In the genomic region with DNA sequence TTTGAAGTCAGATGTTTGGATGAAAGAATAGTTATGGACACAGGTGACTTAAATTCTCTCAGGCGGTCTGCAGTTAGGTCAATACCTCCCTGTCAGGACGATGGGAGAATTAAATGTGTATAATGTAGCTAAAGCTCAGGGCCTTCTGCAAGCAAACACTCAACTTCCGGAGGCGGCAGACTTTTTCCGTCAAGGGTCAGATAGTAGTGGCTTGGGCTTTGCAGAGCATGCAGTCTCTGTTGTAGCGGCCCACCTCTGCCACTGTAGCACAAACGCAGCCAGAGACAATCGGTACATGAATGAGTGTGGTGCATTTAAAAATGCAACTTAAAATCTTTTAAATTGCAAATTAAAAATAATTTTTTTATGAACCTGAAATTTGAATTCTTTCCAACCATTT, we compare ENCODE assay signal across 11 cellular contexts. TPM values are rescaled to one million over a fixed set of nuclear protein-coding genes. Genes with fewer than 3 reads are reported as not detected.
DNase-seq lines count a peak whose midpoint lies in the region; ATAC-seq and TF ChIP-seq lines count a peak whose summit lies in the region.
"Had no signal": no experiment of that assay in that cellular context is flagged by ENCODE, and none has a peak within 500 bp of the region (broad histone marks: within the 10 kb centered on the region; RNA-seq: fewer than 3 reads in every experiment).

No MANE protein-coding gene starts in this region.

- DNase-seq in activated CD4-positive, alpha-beta T cell treated with anti-CD3 and anti-CD28 coated beads for 48 hours: peak; percentile 17
- no peak for DNase-seq in activated CD4-positive, alpha-beta T cell treated with anti-CD3 and anti-CD28 coated beads, Interleukin-2, amount 50 U/mL, for 4 hours
- DNase-seq in CD8-positive, alpha-beta memory T cell: no peak
- peak; percentile 20 for DNase-seq in activated CD4-positive, alpha-beta T cell treated with anti-CD3 and anti-CD28 coated beads, Interleukin-2, amount 10 ng/mL, durations not matched to agents 7 days and 5 days
- DNase-seq in lung microvascular endothelial cell (ENCODE audit: low read depth in 2 of 2) (peak; percentile 45 to 66), PC-3 (no peak), mesendoderm (no peak)
- DNase-seq: caudate nucleus had no signal

- ATAC-seq in PC-3 (no peak), GM18511 (IDR thresholded peaks at IDR 0.05; ENCODE audit: unreplicated experiment) (no peak)

- no peak overlapping the region for H4K5ac ChIP-seq in mesendoderm (ENCODE audit: low read length)

- no peak overlapping the region for H4K8ac ChIP-seq in mesendoderm (ENCODE audit: low read depth, low read length)

- no peak overlapping the region for H3K4me2 ChIP-seq in PC-3 (ENCODE audit: low read length)
- no peak overlapping the region for H3K4me2 ChIP-seq in mesendoderm (ENCODE audit: low read length)

- no peak overlapping the region for H3K4ac ChIP-seq in mesendoderm (ENCODE audit: low read depth, low read length)

- H3K9me3 ChIP-seq in CD8-positive, alpha-beta memory T cell (ENCODE audit: low read length): no peaks in the 10 kb centered on the region
- H3K9me3 ChIP-seq in PC-3 (ENCODE audit: low read length): no peaks in the 10 kb centered on the region

- H3K36me3 ChIP-seq in CD8-positive, alpha-beta memory T cell (ENCODE audit: insufficient read depth, low read length): no peaks in the 10 kb centered on the region
- H3K36me3 ChIP-seq in PC-3 (ENCODE audit: low read depth, low read length) (no peaks in the 10 kb centered on the region), mesendoderm (ENCODE audit: control insufficient read depth, insufficient read depth, low read length) (no peaks in the 10 kb centered on the region)

- no peak for TF ChIP-seq CTCF in PC-3 (conservative IDR thresholded peaks at IDR 0.05; ENCODE audit: low read depth, low read length)

- no peaks in the 10 kb centered on the region for H3K36me3 Mint-ChIP-seq in CD8-positive, alpha-beta memory T cell
- peaks cover 2% of the 10 kb centered on the region for H3K36me3 Mint-ChIP-seq in activated CD4-positive, alpha-beta T cell treated with anti-CD3 and anti-CD28 coated beads, Interleukin-2, amount 10 ng/mL, durations not matched to agents 7 days and 5 days (ENCODE audit: low read depth)

- H2BK120ac ChIP-seq in mesendoderm (ENCODE audit: low read depth, low read length): no peak overlapping the region

- peak overlapping the region in 7 of 8 donors; percentile 18 to 89 (median 70) for H3K27ac Mint-ChIP-seq in CD8-positive, alpha-beta memory T cell
- H3K27ac Mint-ChIP-seq in activated CD4-positive, alpha-beta T cell treated with anti-CD3 and anti-CD28 coated beads, Interleukin-2, amount 10 ng/mL, durations not matched to agents 7 days and 5 days: peak overlapping the region; percentile 81

- H3K4me1 ChIP-seq in CD8-positive, alpha-beta memory T cell (ENCODE audit: insufficient read depth, low read length): peaks cover 14% of the 10 kb centered on the region
- H3K4me1 ChIP-seq in PC-3 (ENCODE audit: insufficient read depth, low read length) (no peaks in the 10 kb centered on the region), mesendoderm (ENCODE audit: control insufficient read depth, low read depth, low read length) (no peaks in the 10 kb centered on the region)

- no CpG with 5 or more reads among the region's 8 CpGs for WGBS in mesendoderm (ENCODE audit: extremely low coverage, insufficient coverage, low lambda C conversion rate)

- no peaks in the 10 kb centered on the region for H3K9me3 Mint-ChIP-seq in CD8-positive, alpha-beta memory T cell
- H3K9me3 Mint-ChIP-seq in activated CD4-positive, alpha-beta T cell treated with anti-CD3 and anti-CD28 coated beads, Interleukin-2, amount 10 ng/mL, durations not matched to agents 7 days and 5 days: no peaks in the 10 kb centered on the region

- POLR2A ChIA-PET in CD8-positive, alpha-beta memory T cell (lab: Charles Lee): no interaction called here
- POLR2A ChIA-PET in activated CD4-positive, alpha-beta T cell treated with anti-CD3 and anti-CD28 coated beads, Interleukin-2, amount 10 ng/mL, durations not matched to agents 7 days and 5 days (lab: Charles Lee): no interaction called here
- POLR2A ChIA-PET in PC-3 (lab: Charles Lee; ENCODE audit: unreplicated experiment): no interaction called here

- no peak overlapping the region for H3K4me3 ChIP-seq in CD8-positive, alpha-beta memory T cell (ENCODE audit: low read length)
- H3K4me3 ChIP-seq in PC-3 (ENCODE audit: low read length) (no peak overlapping the region), mesendoderm (ENCODE audit: low read length) (no peak overlapping the region)
- H3K4me3 ChIP-seq: SK-N-MC had no signal

- H3K9ac ChIP-seq in PC-3 (ENCODE audit: low read length) (no peak overlapping the region), mesendoderm (ENCODE audit: low read length) (no peak overlapping the region)

- H3K79me1 ChIP-seq in mesendoderm (ENCODE audit: low read length): no peaks in the 10 kb centered on the region

- H2BK5ac ChIP-seq in mesendoderm (ENCODE audit: low read length): no peak overlapping the region

- H3K4me3 Mint-ChIP-seq in CD8-positive, alpha-beta memory T cell: peak overlapping the region in 3 of 7 donors; percentile 20 to 33 (median 28)
- no peak overlapping the region for H3K4me3 Mint-ChIP-seq in activated CD4-positive, alpha-beta T cell treated with anti-CD3 and anti-CD28 coated beads, Interleukin-2, amount 10 ng/mL, durations not matched to agents 7 days and 5 days

- H3K79me2 ChIP-seq in PC-3 (ENCODE audit: low read length) (no peaks in the 10 kb centered on the region), mesendoderm (ENCODE audit: control insufficient read depth, insufficient read depth, low read length) (no peaks in the 10 kb centered on the region)

- CTCF ChIA-PET in CD8-positive, alpha-beta memory T cell (lab: Charles Lee): interaction anchor here (1.3 to 2.0 kb wide), 2 partner anchors 10 to 108 kb away, joined by 4 to 6 read pairs; no protein-coding TSS in a partner anchor
- CTCF ChIA-PET in activated CD4-positive, alpha-beta T cell treated with anti-CD3 and anti-CD28 coated beads, Interleukin-2, amount 10 ng/mL, durations not matched to agents 7 days and 5 days (lab: Charles Lee): interaction anchor here (0.9 to 1.2 kb wide), 2 partner anchors 8 to 51 kb away, joined by 3 read pairs; no protein-coding TSS in a partner anchor
- CTCF ChIA-PET in PC-3 (lab: Charles Lee): no interaction called here

- no peak overlapping the region for H3K56ac ChIP-seq in mesendoderm (ENCODE audit: low read length)

- no peak overlapping the region for H3K18ac ChIP-seq in mesendoderm (ENCODE audit: low read length)

- H3F3A ChIP-seq in PC-3 (ENCODE audit: low read length, unreplicated experiment): no peaks in the 10 kb centered on the region

- intact Hi-C loops in PC-3 (cut with micrococcal nuclease): no loop called here

- H3K27ac ChIP-seq in CD8-positive, alpha-beta memory T cell (ENCODE audit: low read depth, low read length): no peak overlapping the region
- no peak overlapping the region for H3K27ac ChIP-seq in PC-3 (ENCODE audit: low read length)
- H3K27ac ChIP-seq in mesendoderm (ENCODE audit: low read depth, low read length): no peak overlapping the region
- H3K27ac ChIP-seq: epithelial cell of prostate, SK-N-MC had no signal

- BruUV-seq in PC-3 (replicated peaks; lab: Mats Ljungman, UMichigan): no TSS peak

- H3K27me3 Mint-ChIP-seq in CD8-positive, alpha-beta memory T cell: no peaks in the 10 kb centered on the region
- no peaks in the 10 kb centered on the region for H3K27me3 Mint-ChIP-seq in activated CD4-positive, alpha-beta T cell treated with anti-CD3 and anti-CD28 coated beads, Interleukin-2, amount 10 ng/mL, durations not matched to agents 7 days and 5 days

- no peaks in the 10 kb centered on the region for H3K9me2 ChIP-seq in PC-3 (replicated peaks; ENCODE audit: low read length)

- H3K23ac ChIP-seq in mesendoderm (ENCODE audit: low read length): no peak overlapping the region

- H2BK15ac ChIP-seq in mesendoderm (replicated peaks; ENCODE audit: low read depth): no peak overlapping the region

- no peaks in the 10 kb centered on the region for H3K27me3 ChIP-seq in CD8-positive, alpha-beta memory T cell (ENCODE audit: insufficient read depth, low read length, poor library complexity, severe bottlenecking)
- H3K27me3 ChIP-seq in PC-3 (ENCODE audit: low read length): no peaks in the 10 kb centered on the region
- no peaks in the 10 kb centered on the region for H3K27me3 ChIP-seq in mesendoderm (ENCODE audit: insufficient read depth, low read length, poor library complexity)

- no peak overlapping the region for H2AFZ ChIP-seq in PC-3 (ENCODE audit: low read length)

- no peaks in the 10 kb centered on the region for H4K20me1 ChIP-seq in PC-3 (ENCODE audit: low read length)

- H3K4me1 Mint-ChIP-seq in CD8-positive, alpha-beta memory T cell: peaks cover 15 to 34% (median 18%) of the 10 kb centered on the region in 3 donors
- H3K4me1 Mint-ChIP-seq in activated CD4-positive, alpha-beta T cell treated with anti-CD3 and anti-CD28 coated beads, Interleukin-2, amount 10 ng/mL, durations not matched to agents 7 days and 5 days: peaks cover 35% of the 10 kb centered on the region

- H2AK5ac ChIP-seq in mesendoderm (ENCODE audit: low read length): no peak overlapping the region

RNA-seq across cellular contexts. Expression of a gene that starts 47.4 kb away (rescaled TPM):
- 1 to 10 TPM; 3.3 to 4.1 TPM for total RNA-seq in CD8-positive, alpha-beta memory T cell
- 3.3 TPM for polyA plus RNA-seq in CD8-positive, alpha-beta memory T cell
- total RNA-seq in activated CD4-positive, alpha-beta T cell treated with anti-CD3 and anti-CD28 coated beads, Interleukin-2, amount 10 ng/mL, durations not matched to agents 7 days and 5 days: 1 to 10 TPM; 5.9 to 6.5 TPM
- total RNA-seq in lung microvascular endothelial cell: 1.6 and 2.2 TPM in 2 replicates
- 1.4 and 5.2 TPM in 2 replicates for total RNA-seq in PC-3 (2014; rRNA removed)
- polyA plus RNA-seq in mesendoderm (2013, experiment 1 of 2): 7.4 TPM
- polyA plus RNA-seq in mesendoderm (2013, experiment 2 of 2): 9.2 TPM

Comparison
In these comparisons a context has a peak if more than half of its experiments do, and no peak if none do; other contexts are left out.
1. DNase-seq: peak in activated CD4-positive, alpha-beta T cell treated with anti-CD3 and anti-CD28 coated beads for 48 hours (single experiment), activated CD4-positive, alpha-beta T cell treated with anti-CD3 and anti-CD28 coated beads, Interleukin-2, amount 10 ng/mL, durations not matched to agents 7 days and 5 days (single experiment) and lung microvascular endothelial cell (2 of 2); none in activated CD4-positive, alpha-beta T cell treated with anti-CD3 and anti-CD28 coated beads, Interleukin-2, amount 50 U/mL, for 4 hours (0 of 2), CD8-positive, alpha-beta memory T cell (0 of 5), PC-3 (single experiment) and mesendoderm (single experiment).